ENCODE assay signal across 2 cellular contexts in genomic region chr5:72265032-72265903, GRCh38.
TF ChIP-seq lines count a peak whose summit lies in the region.

No MANE protein-coding gene starts in this region.

TF ChIP-seq in HEK293, 187 proteins besides CTCF, POLR2A, EP300 and RAD21 (continues in another document):
- TF ChIP-seq, protein P1, sequence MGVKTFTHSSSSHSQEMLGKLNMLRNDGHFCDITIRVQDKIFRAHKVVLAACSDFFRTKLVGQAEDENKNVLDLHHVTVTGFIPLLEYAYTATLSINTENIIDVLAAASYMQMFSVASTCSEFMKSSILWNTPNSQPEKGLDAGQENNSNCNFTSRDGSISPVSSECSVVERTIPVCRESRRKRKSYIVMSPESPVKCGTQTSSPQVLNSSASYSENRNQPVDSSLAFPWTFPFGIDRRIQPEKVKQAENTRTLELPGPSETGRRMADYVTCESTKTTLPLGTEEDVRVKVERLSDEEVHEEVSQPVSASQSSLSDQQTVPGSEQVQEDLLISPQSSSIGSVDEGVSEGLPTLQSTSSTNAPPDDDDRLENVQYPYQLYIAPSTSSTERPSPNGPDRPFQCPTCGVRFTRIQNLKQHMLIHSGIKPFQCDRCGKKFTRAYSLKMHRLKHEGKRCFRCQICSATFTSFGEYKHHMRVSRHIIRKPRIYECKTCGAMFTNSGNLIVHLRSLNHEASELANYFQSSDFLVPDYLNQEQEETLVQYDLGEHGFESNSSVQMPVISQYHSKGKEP (tag by site-specific recombination; IDR thresholded peaks at IDR 0.05) = peak; percentile 50; the same call in 1 of the 2 replicates
- TF ChIP-seq HOXD13 (CRISPR knock-in tag; IDR thresholded peaks at IDR 0.05; ENCODE audit: borderline replicate concordance) = 0 out of 2 replicates have a peak, but pooled peaks have one; percentile 38
- TF ChIP-seq ZIC2 (tag by site-specific recombination; IDR thresholded peaks at IDR 0.05) = no peak
- TF ChIP-seq ZFP3 (tag by site-specific recombination; IDR thresholded peaks at IDR 0.05; ENCODE audit: low read depth) = no peak
- 0 out of 2 replicates have a peak, but pooled peaks have one; percentile 27 for TF ChIP-seq ZNF600 (tag by site-specific recombination; IDR thresholded peaks at IDR 0.05)
- peak; percentile 74; the same call in 1 of the 2 replicates for TF ChIP-seq TSHZ1 (tag by site-specific recombination; IDR thresholded peaks at IDR 0.05; ENCODE audit: borderline replicate concordance)
- peak; percentile 59; the same call in 1 of the 2 replicates for TF ChIP-seq ZNF18 (tag by site-specific recombination; IDR thresholded peaks at IDR 0.05)
- TF ChIP-seq ZNF768 (tag by site-specific recombination; IDR thresholded peaks at IDR 0.05) = no peak
- 0 out of 2 replicates have a peak, but pooled peaks have one; percentile 22 for TF ChIP-seq TCF7L2 (IDR thresholded peaks at IDR 0.05; ENCODE audit: borderline replicate concordance, low read depth, low read length)
- peak; percentile 41; the same call in 1 of the 2 replicates for TF ChIP-seq TRIM28 (IDR thresholded peaks at IDR 0.05; ENCODE audit: borderline replicate concordance, low read length)
- TF ChIP-seq ZNF169 (tag by site-specific recombination; IDR thresholded peaks at IDR 0.05) = no peak
- TF ChIP-seq, protein P2, sequence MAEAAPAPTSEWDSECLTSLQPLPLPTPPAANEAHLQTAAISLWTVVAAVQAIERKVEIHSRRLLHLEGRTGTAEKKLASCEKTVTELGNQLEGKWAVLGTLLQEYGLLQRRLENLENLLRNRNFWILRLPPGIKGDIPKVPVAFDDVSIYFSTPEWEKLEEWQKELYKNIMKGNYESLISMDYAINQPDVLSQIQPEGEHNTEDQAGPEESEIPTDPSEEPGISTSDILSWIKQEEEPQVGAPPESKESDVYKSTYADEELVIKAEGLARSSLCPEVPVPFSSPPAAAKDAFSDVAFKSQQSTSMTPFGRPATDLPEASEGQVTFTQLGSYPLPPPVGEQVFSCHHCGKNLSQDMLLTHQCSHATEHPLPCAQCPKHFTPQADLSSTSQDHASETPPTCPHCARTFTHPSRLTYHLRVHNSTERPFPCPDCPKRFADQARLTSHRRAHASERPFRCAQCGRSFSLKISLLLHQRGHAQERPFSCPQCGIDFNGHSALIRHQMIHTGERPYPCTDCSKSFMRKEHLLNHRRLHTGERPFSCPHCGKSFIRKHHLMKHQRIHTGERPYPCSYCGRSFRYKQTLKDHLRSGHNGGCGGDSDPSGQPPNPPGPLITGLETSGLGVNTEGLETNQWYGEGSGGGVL (tag by site-specific recombination; IDR thresholded peaks at IDR 0.05) = no peak
- no peak for TF ChIP-seq PATZ1 (tag by site-specific recombination; IDR thresholded peaks at IDR 0.05)
- no peak for TF ChIP-seq ZNF214 (tag by site-specific recombination; IDR thresholded peaks at IDR 0.05; ENCODE audit: borderline replicate concordance)

TF ChIP-seq in GM12878, 131 proteins besides CTCF, POLR2A, EP300 and RAD21:
- TF ChIP-seq MTA2 (IDR thresholded peaks at IDR 0.05; ENCODE audit: low read depth) = no peak
- peak; percentile 88 for TF ChIP-seq BCL3 (IDR thresholded peaks at IDR 0.05; ENCODE audit: borderline replicate concordance, insufficient read depth, low read depth, low read length, poor library complexity, severe bottlenecking)
- peak; percentile 26; the same call in 1 of the 2 replicates for TF ChIP-seq NFIC (IDR thresholded peaks at IDR 0.05; ENCODE audit: low read depth, low read length)
- TF ChIP-seq WRNIP1 (IDR thresholded peaks at IDR 0.05; ENCODE audit: borderline replicate concordance, low read depth, low read length) = no peak
TF ChIP-seq in GM12878: peak in this region for 2.
